Comparison of ENCODE assay signal across 19 cellular contexts in the genomic region with DNA sequence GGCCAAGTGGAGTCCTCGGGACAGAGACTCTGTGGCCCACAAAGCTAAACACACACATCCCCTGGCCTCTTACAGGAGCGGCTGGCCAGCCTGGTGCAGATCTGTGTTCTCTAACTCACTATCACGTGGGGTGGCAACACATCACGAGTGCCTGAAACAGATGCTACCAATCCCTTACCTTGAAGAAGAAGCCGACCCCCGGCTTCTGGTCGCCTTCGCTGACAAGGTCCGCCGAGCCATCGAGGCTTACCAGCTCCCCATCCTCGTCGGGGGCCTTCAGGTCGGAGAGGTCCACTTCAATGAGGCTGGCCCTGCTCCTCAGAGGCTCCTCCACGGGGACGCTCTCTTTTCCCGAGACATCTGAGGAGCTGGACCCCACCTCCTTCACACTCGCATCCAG.
"Had no signal": no experiment of that assay in that cellular context is flagged by ENCODE, and none has a peak within 500 bp of the region (broad histone marks: within the 10 kb centered on the region; RNA-seq: fewer than 3 reads in every experiment).

No MANE protein-coding gene starts in this region.

- H3K27ac Mint-ChIP-seq: activated CD4-positive, alpha-beta T cell treated with anti-CD3 and anti-CD28 coated beads, Interleukin-2, amount 10 ng/mL, durations not matched to agents 24 days and 14 days; activated naive CD4-positive, alpha-beta T cell treated with anti-CD3 and anti-CD28 coated beads for 36 hours; activated naive CD8-positive, alpha-beta T cell; activated T-helper 17 cell treated with anti-CD3 and anti-CD28 coated beads, Interleukin-2, amount 50 U/mL, for 72 hours; brain had no signal

- H3K36me3 Mint-ChIP-seq: activated naive CD8-positive, alpha-beta T cell had no signal

- H3K27ac ChIP-seq: PC-9, SK-N-MC had no signal

- DNase-seq: activated CD4-positive, alpha-beta T cell treated with anti-CD3 and anti-CD28 coated beads, Interleukin-2, amount 10 ng/mL, durations not matched to agents 24 days and 14 days; activated CD4-positive, alpha-beta T cell treated with anti-CD3 and anti-CD28 coated beads, Interleukin-2, amount 50 U/mL, for 48 hours; activated gamma-delta T cell; activated naive CD4-positive, alpha-beta T cell treated with anti-CD3 and anti-CD28 coated beads for 36 hours; activated T-cell treated with anti-CD3 and anti-CD28 coated beads for 4 hours; amygdala; Kasumi-1; KBM-7; NCI-H1105 treated with DMSO at 0.1 percent for 48 hours; NCI-H1436 treated with DMSO at 0.1 percent for 48 hours; NCI-H187; NCI-H2081; NCI-H510A treated with DMSO at 0.1 percent for 48 hours; PC-9 had no signal

- H3K9me3 Mint-ChIP-seq: activated CD4-positive, alpha-beta T cell treated with anti-CD3 and anti-CD28 coated beads, Interleukin-2, amount 10 ng/mL, durations not matched to agents 24 days and 14 days; activated naive CD4-positive, alpha-beta T cell treated with anti-CD3 and anti-CD28 coated beads for 36 hours; activated T-helper 17 cell treated with anti-CD3 and anti-CD28 coated beads, Interleukin-2, amount 50 U/mL, for 72 hours; brain had no signal

- H3K4me3 ChIP-seq: PC-9, SK-N-MC had no signal

- H3K4me3 Mint-ChIP-seq: activated CD4-positive, alpha-beta T cell treated with anti-CD3 and anti-CD28 coated beads, Interleukin-2, amount 10 ng/mL, durations not matched to agents 24 days and 14 days; activated naive CD4-positive, alpha-beta T cell treated with anti-CD3 and anti-CD28 coated beads for 36 hours; activated naive CD8-positive, alpha-beta T cell; activated T-helper 17 cell treated with anti-CD3 and anti-CD28 coated beads, Interleukin-2, amount 50 U/mL, for 72 hours; brain had no signal

- ATAC-seq: activated CD4-positive, CD25-positive, alpha-beta regulatory T cell treated with anti-CD3 and anti-CD28 coated beads, Interleukin-2, amount 50 U/mL, for 24 hours; activated T-helper 17 cell treated with anti-CD3 and anti-CD28 coated beads, Interleukin-2, amount 50 U/mL, for 72 hours had no signal

- H3K27me3 Mint-ChIP-seq: activated CD4-positive, alpha-beta T cell treated with anti-CD3 and anti-CD28 coated beads, Interleukin-2, amount 10 ng/mL, durations not matched to agents 24 days and 14 days; activated naive CD8-positive, alpha-beta T cell; activated T-helper 17 cell treated with anti-CD3 and anti-CD28 coated beads, Interleukin-2, amount 50 U/mL, for 72 hours; brain had no signal
